8 cellular contexts compared by ENCODE assay signal in the genomic region with DNA sequence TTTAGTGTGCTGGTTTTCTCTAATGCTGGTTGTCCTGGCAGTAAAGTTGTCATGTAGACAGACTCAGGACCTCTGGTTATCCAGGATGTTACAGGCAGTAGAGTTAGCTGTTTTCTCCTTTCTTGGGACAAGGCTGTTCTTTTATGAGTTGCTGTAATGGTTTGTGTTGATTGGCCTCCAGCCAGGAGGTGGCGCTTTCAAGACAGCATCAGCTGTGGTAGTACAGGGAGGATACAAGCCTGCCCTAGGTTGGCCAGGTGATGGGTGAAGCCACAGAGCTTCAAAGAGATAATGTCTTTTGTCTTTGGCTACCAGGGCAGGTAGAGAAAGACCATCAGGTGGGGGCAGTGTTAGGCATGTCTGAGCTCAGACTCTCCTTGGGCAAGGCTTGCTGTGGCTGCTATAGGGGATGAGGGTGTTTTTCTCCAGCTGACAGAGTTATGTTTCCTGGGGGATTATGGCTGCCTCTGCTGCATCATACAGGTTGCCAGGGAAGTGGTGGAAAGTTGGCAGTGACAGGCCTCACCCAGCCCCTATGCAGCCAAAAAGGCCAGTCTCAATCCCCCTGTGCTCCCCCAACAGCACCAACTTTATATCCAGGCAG.
A peak's percentile ranks its signal among the peaks of the same experiment; 100 is the strongest.
DNase-seq lines count a peak whose midpoint lies in the region; ATAC-seq and TF ChIP-seq lines count a peak whose summit lies in the region.

No MANE protein-coding gene starts in this region.

- no peaks in the 10 kb centered on the region for H3K9me3 ChIP-seq in breast epithelium
- H3K9me3 ChIP-seq in mammary epithelial cell (replicated peaks; ENCODE audit: insufficient read depth, low read length), result no peaks in the 10 kb centered on the region

- no peaks in the 10 kb centered on the region for H3K9me3 Mint-ChIP-seq in MCF 10A (ENCODE audit: unreplicated experiment)
- H3K9me3 Mint-ChIP-seq in T-cell, result peaks cover 2 to 26% (median 9%) of the 10 kb centered on the region in 3 donors

- 0% methylated on average over 1 of the region's 1 CpG for WGBS in mammary epithelial cell (ENCODE audit: low coverage, missing lambda C conversion rate)

- H3K4me3 Mint-ChIP-seq in MCF 10A (ENCODE audit: unreplicated experiment) (no peak overlapping the region), T-cell (no peak overlapping the region)

- H3K4me1 Mint-ChIP-seq in MCF 10A (ENCODE audit: insufficient read depth, unreplicated experiment), result no peaks in the 10 kb centered on the region
- H3K4me1 Mint-ChIP-seq in T-cell, result peaks cover 17 to 35% (median 22%) of the 10 kb centered on the region in 3 donors

- H3K9ac ChIP-seq in mammary epithelial cell (ENCODE audit: insufficient read depth, low read length), result no peak overlapping the region

- BruUV-seq in MCF 10A (replicated peaks; lab: Mats Ljungman, UMichigan), result no TSS peak
- BruUV-seq in mammary epithelial cell (replicated peaks; lab: Mats Ljungman, UMichigan), result no TSS peak

- no peaks in the 10 kb centered on the region for H3K79me2 ChIP-seq in mammary epithelial cell (ENCODE audit: insufficient read depth, low read length)

- H3K4me3 ChIP-seq in breast epithelium (no peak overlapping the region), mammary epithelial cell (replicated peaks in 1 of 3; ENCODE audit: insufficient read depth in 1 of 3, low read depth in 2 of 3, low read length in 3 of 3) (no peak overlapping the region)

- H3K27me3 Mint-ChIP-seq in MCF 10A (ENCODE audit: insufficient read depth, unreplicated experiment) (no peaks in the 10 kb centered on the region), T-cell (no peaks in the 10 kb centered on the region)

- TF ChIP-seq POLR2A in breast epithelium (IDR thresholded peaks at IDR 0.05), result no peak

- DNase-seq in MCF 10A (ENCODE audit: unreplicated experiment) (peak; percentile 70), breast epithelium (ENCODE audit: low spot score in 2 of 2) (no peak), T-cell (peak in 33 of 34 experiments; percentile 6 to 57 (median 36)), mammary epithelial cell (peak; percentile 57), renal cortical epithelial cell (ENCODE audit: low read depth) (peak; percentile 36), 8988T (no peak), NCI-H1436 (lab: John Stamatoyannopoulos, UW) (no peak)

- H3K27me3 ChIP-seq in breast epithelium, result no peaks in the 10 kb centered on the region
- no peaks in the 10 kb centered on the region for H3K27me3 ChIP-seq in mammary epithelial cell (ENCODE audit: insufficient read depth, low read length)

- no peaks in the 10 kb centered on the region for H4K20me1 ChIP-seq in mammary epithelial cell (ENCODE audit: insufficient read depth, low read length)

- in situ Hi-C loops in mammary epithelial cell (cut with MboI; ENCODE audit: low sequenced_read_pairs in 2 of 2), result loop anchor here in 1 of 2 donors (10.0 kb wide), 1 partner anchor 244 kb away; no protein-coding TSS in a partner anchor

- H3K36me3 Mint-ChIP-seq in MCF 10A (ENCODE audit: insufficient read depth, unreplicated experiment), result no peaks in the 10 kb centered on the region
- peaks cover 37% of the 10 kb centered on the region for H3K36me3 Mint-ChIP-seq in T-cell

- POLR2A ChIA-PET in MCF 10A (lab: Yijun Ruan, JAX), result interaction anchor here (0.6 to 1.6 kb wide), 2 partner anchors 10 to 18 kb away, joined by 3 to 4 read pairs; no protein-coding TSS in a partner anchor
- POLR2A ChIA-PET in T-cell (lab: Charles Lee), result no interaction called here

- dilution Hi-C loops in mammary epithelial cell (cut with HindIII; ENCODE audit: low sequenced_read_pairs), result loop anchor here (25.0 kb wide), 1 partner anchor 222 kb away; a partner anchor contains a TSS

- H3K27ac Mint-ChIP-seq in MCF 10A (ENCODE audit: low read depth, unreplicated experiment), result no peak overlapping the region
- peak overlapping the region; percentile 28 to 62 for H3K27ac Mint-ChIP-seq in T-cell

- no peaks in the 10 kb centered on the region for H3K36me3 ChIP-seq in breast epithelium
- no peaks in the 10 kb centered on the region for H3K36me3 ChIP-seq in mammary epithelial cell (ENCODE audit: insufficient read depth, low read length)

- TF ChIP-seq CTCF in MCF 10A (IDR thresholded peaks at IDR 0.05; ENCODE audit: unreplicated experiment) (no peak), breast epithelium (IDR thresholded peaks at IDR 0.05) (no peak), mammary epithelial cell (conservative IDR thresholded peaks at IDR 0.05 in 1 of 2, IDR thresholded peaks at IDR 0.05 in 1 of 2; ENCODE audit: extremely low read depth in 1 of 2, insufficient read depth in 1 of 2, low read depth in 1 of 2, low read length in 2 of 2) (peak; percentile 40 to 59)

- no peak overlapping the region for H2AFZ ChIP-seq in mammary epithelial cell (ENCODE audit: low read depth, low read length)

- no peaks in the 10 kb centered on the region for H3K4me1 ChIP-seq in breast epithelium
- no peaks in the 10 kb centered on the region for H3K4me1 ChIP-seq in mammary epithelial cell (ENCODE audit: insufficient read depth, low read length)

- CTCF ChIA-PET in MCF 10A (lab: Yijun Ruan, JAX), result interaction anchor here (0.6 to 1.1 kb wide), 5 partner anchors 17 to 630 kb away, joined by 3 to 7 read pairs (median 3); no protein-coding TSS in a partner anchor
- CTCF ChIA-PET in T-cell (lab: Charles Lee), result interaction anchor here in 1 of 2 donors (0.5 to 1.7 kb wide), 3 partner anchors 102 to 242 kb away, joined by 4 to 6 read pairs (median 5); no protein-coding TSS in a partner anchor
- CTCF ChIA-PET in mammary epithelial cell (lab: Charles Lee; ENCODE audit: low non-redundant PET), result no interaction called here

- intact Hi-C loops in MCF 10A (cut with micrococcal nuclease) (loop anchor here (5.0 kb wide), 1 partner anchor 242 kb away; no protein-coding TSS in a partner anchor), breast epithelium (cut with DNase I; ENCODE audit: low total_unique reads) (no loop called here), mammary epithelial cell (cut with micrococcal nuclease) (loop anchor here (1.0 to 10.0 kb wide), 5 partner anchors 64 to 242 kb away; no protein-coding TSS in a partner anchor)

- H3K27ac ChIP-seq in breast epithelium (no peak overlapping the region), mammary epithelial cell (ENCODE audit: insufficient read depth, low read depth, low read length) (no peak overlapping the region)

- peak in 2 of 4 experiments; percentile 54 to 62 for ATAC-seq in T-cell (replicated peaks in 1 of 4)
- ATAC-seq in GM21786 (IDR thresholded peaks at IDR 0.05; ENCODE audit: unreplicated experiment), result no peak

- H3K4me2 ChIP-seq in mammary epithelial cell (ENCODE audit: insufficient read depth, low read depth, low read length), result no peak overlapping the region

Comparison
In these comparisons a context has a peak if more than half of its experiments do, and no peak if none do; other contexts are left out.
1. DNase-seq: peak in MCF 10A (single experiment), T-cell (33 of 34), mammary epithelial cell (single experiment) and renal cortical epithelial cell (single experiment); none in breast epithelium (0 of 2), 8988T (single experiment) and NCI-H1436 (single experiment).
2. CTCF ChIP-seq: peak in mammary epithelial cell (2 of 2); none in MCF 10A (single experiment) and breast epithelium (0 of 3).